In genomic region chr11:2884424-2884815, GRCh38 we compare ENCODE assay signal across 9 cellular contexts.
DNase-seq lines count a peak whose midpoint lies in the region; TF ChIP-seq lines count a peak whose summit lies in the region.
"Had no signal": no experiment of that assay in that cellular context is flagged by ENCODE, and none has a peak within 500 bp of the region (broad histone marks: within the 10 kb centered on the region; RNA-seq: fewer than 3 reads in every experiment).

No MANE protein-coding gene starts in this region.

- H3K36me3 ChIP-seq in neuron (ENCODE audit: insufficient read depth, low read length) = no peaks in the 10 kb centered on the region

- H2AFZ ChIP-seq in neuron (ENCODE audit: low read depth, low read length) = no peak overlapping the region

- peaks cover 21% of the 10 kb centered on the region for H3K27me3 ChIP-seq in neuron (ENCODE audit: insufficient read depth, low read length)

- H3K9me3 ChIP-seq in neuron (ENCODE audit: low read length) = no peaks in the 10 kb centered on the region

- peaks cover 18% of the 10 kb centered on the region for H3K4me1 ChIP-seq in neuron (ENCODE audit: insufficient read depth, low read length)

- H3K4me3 ChIP-seq in fibroblast of pulmonary artery (replicated peaks; ENCODE audit: low read depth, low read length) (peak overlapping the region; percentile 60), neuron (ENCODE audit: low read length) (peak overlapping the region; percentile 51)

- no peak for TF ChIP-seq CTCF in fibroblast of pulmonary artery (IDR thresholded peaks at IDR 0.05; ENCODE audit: low read length, missing control alignments)

- DNase-seq in AG08396 (ENCODE audit: low spot score) = peak; percentile 82
- peak; percentile 52 for DNase-seq in RPMI8226
- peak; percentile 32 for DNase-seq in fibroblast of pulmonary artery (ENCODE audit: low read depth)
- no peak for DNase-seq in Ammon's horn (ENCODE audit: low spot score)
- DNase-seq in inferior parietal cortex (ENCODE audit: extremely low spot score) = no peak
- no peak for DNase-seq in NCI-H1092 (lab: John Stamatoyannopoulos, UW)
- no peak for DNase-seq in NCI-H2029 treated with DMSO at 0.1 percent for 48 hours (lab: John Stamatoyannopoulos, UW)
- DNase-seq: central memory CD4-positive, alpha-beta T cell had no signal

Comparison
In these comparisons a context has a peak if more than half of its experiments do, and no peak if none do; other contexts are left out.
1. DNase-seq: peak in AG08396 (single experiment), RPMI8226 (single experiment) and fibroblast of pulmonary artery (single experiment); none in Ammon's horn (single experiment), inferior parietal cortex (single experiment), NCI-H1092 (single experiment) and NCI-H2029 treated with DMSO at 0.1 percent for 48 hours (single experiment).